ENCODE assay signal across 8 cellular contexts in genomic region chr6:43181942-43182860, GRCh38. TPM values are rescaled to one million over a fixed set of nuclear protein-coding genes. Genes with fewer than 3 reads are reported as not detected.
DNase-seq lines count a peak whose midpoint lies in the region; TF ChIP-seq lines count a peak whose summit lies in the region.

CUL9 (plus strand) TSS chr6:43182196; CDS start chr6:43184311, 2,115 bp downstream.

- H4K20me1 ChIP-seq in hepatocyte (ENCODE audit: insufficient read depth, poor library complexity, severe bottlenecking): no peaks in the 10 kb centered on the region

- H3K79me2 ChIP-seq in hepatocyte: peaks cover 6% of the 10 kb centered on the region

- peak within 1 kb of the TSS; percentile 94 for H3K4me2 ChIP-seq in hepatocyte

- H3K27ac ChIP-seq in hepatocyte: peak within 1 kb of the TSS; percentile 67
- H3K27ac ChIP-seq in vagina: peak within 1 kb of the TSS; percentile 75

- TF ChIP-seq CTCF in GM12864 (IDR thresholded peaks at IDR 0.05; ENCODE audit: low read depth, low read length, missing control alignments) (no peak), astrocyte of the spinal cord (IDR thresholded peaks at IDR 0.05; ENCODE audit: low read depth, low read length) (no peak), hepatocyte (IDR thresholded peaks at IDR 0.05; ENCODE audit: poor library complexity) (no peak), vagina (IDR thresholded peaks at IDR 0.05) (no peak)

- H3K9me2 ChIP-seq in hepatocyte (replicated peaks; ENCODE audit: insufficient read depth): no peaks in the 10 kb centered on the region

- H3K4me3 ChIP-seq in GM12864 (ENCODE audit: low read depth, low read length): peak within 1 kb of the TSS; percentile 63
- peak within 1 kb of the TSS; percentile 74 for H3K4me3 ChIP-seq in astrocyte of the spinal cord (ENCODE audit: low read depth, low read length)
- H3K4me3 ChIP-seq in hepatocyte: peak within 1 kb of the TSS; percentile 81
- peak within 1 kb of the TSS; percentile 76 to 91 for H3K4me3 ChIP-seq in vagina

- 3% methylated on average over 44 of the region's 51 CpGs for WGBS in hepatocyte (ENCODE audit: low lambda C conversion rate, missing lambda C conversion rate)

- DNase-seq in GM12864 (ENCODE audit: low read depth) (peak; percentile 38), HEK293T (ENCODE audit: extremely low spot score) (peak; percentile 66), NCI-H1092 (lab: John Stamatoyannopoulos, UW) (peak; percentile 78), T-helper 9 cell (peak; percentile 70), astrocyte of the spinal cord (ENCODE audit: low read depth, low spot score) (peak; percentile 68), hepatocyte (ENCODE audit: low spot score) (peak; percentile 91), retina (peak; percentile 90), vagina (ENCODE audit: extremely low spot score in 2 of 2) (no peak)

- H3K36me3 ChIP-seq in hepatocyte (replicated peaks; ENCODE audit: insufficient read depth, low read depth) (no peaks in the 10 kb centered on the region), vagina (peaks cover 0 to 38% of the 10 kb centered on the region in 2 donors)

- intact Hi-C loops in vagina (cut with DNase I): no loop called here

- in situ Hi-C loops in astrocyte of the spinal cord (cut with HindIII; ENCODE audit: low sequenced_read_pairs): no loop called here

- no peaks in the 10 kb centered on the region for H3K9me3 ChIP-seq in hepatocyte (ENCODE audit: low read depth)
- no peaks in the 10 kb centered on the region for H3K9me3 ChIP-seq in vagina

- POLR2A ChIA-PET in HEK293T (lab: Yijun Ruan, JAX): interaction anchor here (0.6 to 1.8 kb wide), 14 partner anchors 9 to 325 kb away, joined by 3 to 30 read pairs (median 5); partner anchors contain the start of genes CUL7, DNPH1 and SRF

- peaks cover 6% of the 10 kb centered on the region for H3K4me1 ChIP-seq in hepatocyte (ENCODE audit: insufficient read depth)
- H3K4me1 ChIP-seq in vagina: peaks cover 30% of the 10 kb centered on the region

- peak in 1 of 2 donors; percentile 28 for TF ChIP-seq POLR2A in vagina (IDR thresholded peaks at IDR 0.05)

- CTCF ChIA-PET in HEK293T (lab: Yijun Ruan, JAX): interaction anchor here (1.0 kb wide), 1 partner anchor 47 kb away, joined by 5 read pairs; the partner anchor contains the start of gene DNPH1

- H2AFZ ChIP-seq in hepatocyte: peak within 1 kb of the TSS; percentile 37

- no peaks in the 10 kb centered on the region for H3K27me3 ChIP-seq in hepatocyte
- H3K27me3 ChIP-seq in vagina: no peaks in the 10 kb centered on the region

TF ChIP-seq in HEK293T, 16 proteins besides CTCF, POLR2A, EP300 and RAD21:
- TF ChIP-seq ARNT (IDR thresholded peaks at IDR 0.05) (no peak), FOXM1 (IDR thresholded peaks at IDR 0.05; ENCODE audit: borderline replicate concordance) (no peak), FOXA1 (IDR thresholded peaks at IDR 0.05) (no peak), TARDBP (IDR thresholded peaks at IDR 0.05) (peak; percentile 82), ZNF384 (IDR thresholded peaks at IDR 0.05) (no peak), HDGF (IDR thresholded peaks at IDR 0.05; ENCODE audit: borderline replicate concordance) (no peak), ELF4 (IDR thresholded peaks at IDR 0.05) (peak; percentile 53), L3MBTL2 (conservative IDR thresholded peaks at IDR 0.05) (0 out of 2 replicates have a peak, but pooled peaks have one; percentile 45), CTBP1 (IDR thresholded peaks at IDR 0.05; ENCODE audit: borderline replicate concordance) (no peak), SUZ12 (IDR thresholded peaks at IDR 0.05) (no peak), PKNOX1 (IDR thresholded peaks at IDR 0.05) (no peak)
TF ChIP-seq in HEK293T: peak in this region for 3.

RNA-seq across cellular contexts. Expression of gene CUL9, which starts in this region (rescaled TPM):
- total RNA-seq in hepatocyte (13.4 and 26.2 TPM in 2 replicates), vagina (49.1 TPM)
- polyA plus RNA-seq in hepatocyte: 20.1 and 22.3 TPM in 2 replicates

Comparison
In these comparisons a context has a peak if more than half of its experiments do, and no peak if none do; other contexts are left out.
1. DNase-seq: peak in GM12864 (single experiment), HEK293T (single experiment), NCI-H1092 (single experiment), T-helper 9 cell (single experiment), astrocyte of the spinal cord (single experiment), hepatocyte (single experiment) and retina (single experiment); none in vagina (0 of 2).
2. Peak in every context shown above with its lines, with median percentiles within 50 percentile points of each other: H3K4me3 ChIP-seq.